Comparison of ENCODE assay signal across 26 cellular contexts in genomic region chr6:38577492-38577891, GRCh38.
"Had no signal": no experiment of that assay in that cellular context is flagged by ENCODE, and none has a peak within 500 bp of the region (broad histone marks: within the 10 kb centered on the region; RNA-seq: fewer than 3 reads in every experiment).

No MANE protein-coding gene starts in this region.

- H3K4me1 Mint-ChIP-seq: nephron, neural crest cell had no signal

- H3K9me3 Mint-ChIP-seq: nephron, neural crest cell had no signal

- H3K27me3 Mint-ChIP-seq: naive thymus-derived CD8-positive, alpha-beta T cell had no signal

- ATAC-seq: left cardiac atrium; left lobe of liver; left ventricle myocardium superior; lower lobe of right lung; naive thymus-derived CD8-positive, alpha-beta T cell; pancreas; right cardiac atrium; sciatic nerve had no signal

- DNase-seq: hippocampal formation; kidney glomerular epithelial cell; left cardiac atrium; left ventricle myocardium superior; lower lobe of right lung; mammary epithelial cell; mesenchymal stem cell; naive thymus-derived CD8-positive, alpha-beta T cell; nucleus accumbens; pancreas; posterior cingulate gyrus; retina; right cardiac atrium; stimulated activated CD4-positive, alpha-beta T cell treated with anti-CD3 and anti-CD28 coated beads, Interleukin-12 subunit alpha, Interleukin-12 subunit beta, amount 100 ng/mL, for 4 hours; stimulated activated CD4-positive, alpha-beta T cell treated with anti-CD3 and anti-CD28 coated beads, Interleukin-15, amount 100 ng/mL, for 24 hours; stimulated activated CD4-positive, alpha-beta T cell treated with anti-CD3 and anti-CD28 coated beads, Interleukin-2, amount 100 ng/mL, for 24 hours; stimulated activated CD4-positive, alpha-beta T cell treated with anti-CD3 and anti-CD28 coated beads, Interleukin-4, amount 100 ng/mL, for 1 hour; stomach; testis; thyroid gland; transverse colon; upper lobe of left lung had no signal

- H3K4me3 Mint-ChIP-seq: naive thymus-derived CD8-positive, alpha-beta T cell; nephron; neural crest cell had no signal

- H3K27ac Mint-ChIP-seq: nephron had no signal
